Comparison of ENCODE assay signal across 12 cellular contexts in genomic region chr3:129000742-129001100, GRCh38. TPM values are rescaled to one million over a fixed set of nuclear protein-coding genes. Genes with fewer than 3 reads are reported as not detected.
DNase-seq lines count a peak whose midpoint lies in the region; ATAC-seq and TF ChIP-seq lines count a peak whose summit lies in the region.
"Had no signal": no experiment of that assay in that cellular context is flagged by ENCODE, and none has a peak within 500 bp of the region (broad histone marks: within the 10 kb centered on the region; RNA-seq: fewer than 3 reads in every experiment).

No MANE protein-coding gene starts in this region.

- intact Hi-C loops in activated CD4-positive, alpha-beta T cell treated with anti-CD3 and anti-CD28 coated beads for 36 hours (cut with DNase I, micrococcal nuclease), result no loop called here

- H3K4me3 ChIP-seq in mucosa of rectum (ENCODE audit: low read length in 2 of 2) (peak overlapping the region; percentile 58 to 65), thymus (ENCODE audit: low read length) (peak overlapping the region; percentile 75)

- H3K27me3 Mint-ChIP-seq in activated CD4-positive, alpha-beta T cell treated with anti-CD3 and anti-CD28 coated beads for 36 hours, result peaks cover 27% of the 10 kb centered on the region
- peaks cover 24% of the 10 kb centered on the region for H3K27me3 Mint-ChIP-seq in endothelial cell (ENCODE audit: unreplicated experiment)

- H3K36me3 Mint-ChIP-seq in activated CD4-positive, alpha-beta T cell treated with anti-CD3 and anti-CD28 coated beads for 36 hours (ENCODE audit: low read depth), result no peaks in the 10 kb centered on the region
- H3K36me3 Mint-ChIP-seq in endothelial cell (ENCODE audit: low read depth, unreplicated experiment), result peaks cover 17% of the 10 kb centered on the region

- H3K4me3 Mint-ChIP-seq in activated CD4-positive, alpha-beta T cell treated with anti-CD3 and anti-CD28 coated beads for 36 hours, result peak overlapping the region; percentile 74
- H3K4me3 Mint-ChIP-seq in endothelial cell (ENCODE audit: unreplicated experiment), result peak overlapping the region; percentile 89
- H3K4me3 Mint-ChIP-seq: HFFc6 had no signal

- 85% methylated on average over 15 of the region's 15 CpGs for WGBS in thymus

- no peaks in the 10 kb centered on the region for H3K36me3 ChIP-seq in mucosa of rectum (ENCODE audit: control insufficient read depth in 2 of 2, insufficient read depth in 2 of 2, low read length in 2 of 2)
- no peaks in the 10 kb centered on the region for H3K36me3 ChIP-seq in thymus (ENCODE audit: control insufficient read depth, insufficient read depth)

- H3K9ac ChIP-seq in mucosa of rectum (ENCODE audit: low read depth in 1 of 2, low read length in 2 of 2), result peak overlapping the region in 1 of 2 donors; percentile 42

- H3K27ac ChIP-seq in mucosa of rectum (ENCODE audit: low read depth in 2 of 2, low read length in 2 of 2) (peak overlapping the region; percentile 61 to 67), thymus (ENCODE audit: low read depth) (no peak overlapping the region)

- H3K27ac Mint-ChIP-seq in activated CD4-positive, alpha-beta T cell treated with anti-CD3 and anti-CD28 coated beads for 36 hours, result no peak overlapping the region
- peak overlapping the region; percentile 39 for H3K27ac Mint-ChIP-seq in endothelial cell (ENCODE audit: unreplicated experiment)
- H3K27ac Mint-ChIP-seq: HFFc6 had no signal

- no peaks in the 10 kb centered on the region for H3K9me3 Mint-ChIP-seq in activated CD4-positive, alpha-beta T cell treated with anti-CD3 and anti-CD28 coated beads for 36 hours (ENCODE audit: low read depth)
- H3K9me3 Mint-ChIP-seq in endothelial cell (ENCODE audit: unreplicated experiment), result no peaks in the 10 kb centered on the region
- H3K9me3 Mint-ChIP-seq: HFFc6 had no signal

- POLR2A ChIA-PET in activated CD4-positive, alpha-beta T cell treated with anti-CD3 and anti-CD28 coated beads for 36 hours (lab: Charles Lee), result no interaction called here

- peaks cover 42% of the 10 kb centered on the region for H3K4me1 Mint-ChIP-seq in activated CD4-positive, alpha-beta T cell treated with anti-CD3 and anti-CD28 coated beads for 36 hours
- H3K4me1 Mint-ChIP-seq in endothelial cell (ENCODE audit: unreplicated experiment), result peaks cover 43% of the 10 kb centered on the region

- H3K4me1 ChIP-seq in mucosa of rectum (ENCODE audit: control insufficient read depth in 2 of 2, insufficient read depth in 2 of 2, low read length in 2 of 2) (peaks cover 21 to 25% of the 10 kb centered on the region in 2 donors), thymus (ENCODE audit: control insufficient read depth, insufficient read depth, low read length) (peaks cover 62% of the 10 kb centered on the region)

- no peak for DNase-seq in activated CD4-positive, alpha-beta T cell treated with anti-CD3 and anti-CD28 coated beads for 36 hours
- DNase-seq in activated CD4-positive, alpha-beta T cell treated with anti-CD3 and anti-CD28 coated beads, Interleukin-2, amount 50 U/mL, for 48 hours, result no peak
- DNase-seq in endothelial cell (ENCODE audit: low spot score) (no peak), kidney glomerular epithelial cell (lab: John Stamatoyannopoulos, UW) (no peak)
- DNase-seq in activated CD4-positive, CD25-positive, alpha-beta regulatory T cell (lab: John Stamatoyannopoulos, UW), result no peak
- DNase-seq: HFFc6 had no signal

- peaks cover 21 to 22% of the 10 kb centered on the region in 2 donors for H3K27me3 ChIP-seq in mucosa of rectum (ENCODE audit: control insufficient read depth in 2 of 2, insufficient read depth in 2 of 2, low read length in 2 of 2)
- H3K27me3 ChIP-seq in thymus (ENCODE audit: control insufficient read depth, insufficient read depth), result peaks cover 7% of the 10 kb centered on the region

- TF ChIP-seq CTCF in endothelial cell (IDR thresholded peaks at IDR 0.05; ENCODE audit: unreplicated experiment), result no peak

- H3K9me3 ChIP-seq in mucosa of rectum (ENCODE audit: control insufficient read depth in 2 of 2, low read length in 2 of 2) (no peaks in the 10 kb centered on the region), thymus (ENCODE audit: control insufficient read depth) (no peaks in the 10 kb centered on the region)
- H3K9me3 ChIP-seq: mucosa of descending colon had no signal

- CTCF ChIA-PET in activated CD4-positive, alpha-beta T cell treated with anti-CD3 and anti-CD28 coated beads for 36 hours (lab: Charles Lee), result interaction anchor here (1.4 kb wide), 1 partner anchor 31 kb away, joined by 5 read pairs; no protein-coding TSS in a partner anchor

- no peak for ATAC-seq in activated CD4-positive, alpha-beta T cell treated with anti-CD3 and anti-CD28 coated beads for 36 hours
- ATAC-seq in HG03342 (IDR thresholded peaks at IDR 0.05; ENCODE audit: unreplicated experiment), result no peak

RNA-seq across cellular contexts. Expression of gene EFCC1, which starts 0.4 kb away (rescaled TPM):
- total RNA-seq in activated CD4-positive, alpha-beta T cell treated with anti-CD3 and anti-CD28 coated beads for 36 hours, result under 1 TPM; 0.19 to 0.39 TPM
- total RNA-seq in endothelial cell (ENCODE audit: unreplicated experiment), result 15.9 TPM
- polyA plus RNA-seq in thymus, result 1.5 TPM
- total RNA-seq: A673, HFFc6 had no signal

RNA-seq across cellular contexts. Expression of gene CFAP92, which starts 6.8 kb away (rescaled TPM):
- under 1 TPM; 0.64 to 0.88 TPM for total RNA-seq in activated CD4-positive, alpha-beta T cell treated with anti-CD3 and anti-CD28 coated beads for 36 hours
- 3.7 TPM for total RNA-seq in endothelial cell (ENCODE audit: unreplicated experiment)
- polyA plus RNA-seq in thymus, result 2.0 TPM
- total RNA-seq: A673, HFFc6 had no signal

RNA-seq across cellular contexts. Expression of gene GP9, which starts 59.9 kb away (rescaled TPM):
- total RNA-seq in activated CD4-positive, alpha-beta T cell treated with anti-CD3 and anti-CD28 coated beads for 36 hours, result not detected
- 1.5 TPM for total RNA-seq in endothelial cell (ENCODE audit: unreplicated experiment)
- polyA plus RNA-seq in thymus, result 0.02 TPM
- total RNA-seq: A673, bronchial epithelial cell, HFFc6 had no signal

Comparison
In these comparisons a context has a peak if more than half of its experiments do, and no peak if none do; other contexts are left out.
1. RNA of gene EFCC1, which starts 0.4 kb away (total RNA-seq): 15.9 TPM in endothelial cell (single experiment); 0.19 to 0.39 TPM in activated CD4-positive, alpha-beta T cell treated with anti-CD3 and anti-CD28 coated beads for 36 hours; every median in the first group is over 10 times any median in the second.